In genomic region chr6:7900621-7901020, GRCh38 we compare ENCODE assay signal across 1 cellular context.
TF ChIP-seq lines count a peak whose summit lies in the region.

No MANE protein-coding gene starts in this region.

TF ChIP-seq in GM12878, 131 proteins besides CTCF, POLR2A, EP300 and RAD21:
- TF ChIP-seq NKRF (conservative IDR thresholded peaks at IDR 0.05) (no peak), PML (IDR thresholded peaks at IDR 0.05; ENCODE audit: low read length) (no peak), FOXM1 (IDR thresholded peaks at IDR 0.05; ENCODE audit: low read depth, low read length) (no peak), SP1 (IDR thresholded peaks at IDR 0.05; ENCODE audit: low read depth, low read length) (no peak), LARP7 (IDR thresholded peaks at IDR 0.05) (no peak), SMAD1 (IDR thresholded peaks at IDR 0.05; ENCODE audit: low read depth, partially characterized antibody) (no peak), EZH2 (IDR thresholded peaks at IDR 0.05; ENCODE audit: borderline replicate concordance, control insufficient read depth, low read depth, low read length) (no peak), ZNF24 (IDR thresholded peaks at IDR 0.05) (no peak), ASH2L (IDR thresholded peaks at IDR 0.05; ENCODE audit: borderline replicate concordance, low read depth) (no peak), BCL11A (IDR thresholded peaks at IDR 0.05; ENCODE audit: low read depth, low read length) (no peak), CREB1 (IDR thresholded peaks at IDR 0.05; ENCODE audit: low read depth) (no peak), IKZF1 (conservative IDR thresholded peaks at IDR 0.05) (no peak), E2F4 (IDR thresholded peaks at IDR 0.05; ENCODE audit: low read depth, low read length) (no peak), TCF12 (IDR thresholded peaks at IDR 0.05; ENCODE audit: low read depth, low read length) (no peak), ATF2 (IDR thresholded peaks at IDR 0.05; ENCODE audit: low read length) (no peak), HDGF (IDR thresholded peaks at IDR 0.05) (no peak), SRF (IDR thresholded peaks at IDR 0.05; ENCODE audit: low read depth in 2 of 2, low read length in 2 of 2) (no peak)
TF ChIP-seq in GM12878: peak in this region for 0.
